ENCODE assay signal across 1 cellular context in the genomic region with DNA sequence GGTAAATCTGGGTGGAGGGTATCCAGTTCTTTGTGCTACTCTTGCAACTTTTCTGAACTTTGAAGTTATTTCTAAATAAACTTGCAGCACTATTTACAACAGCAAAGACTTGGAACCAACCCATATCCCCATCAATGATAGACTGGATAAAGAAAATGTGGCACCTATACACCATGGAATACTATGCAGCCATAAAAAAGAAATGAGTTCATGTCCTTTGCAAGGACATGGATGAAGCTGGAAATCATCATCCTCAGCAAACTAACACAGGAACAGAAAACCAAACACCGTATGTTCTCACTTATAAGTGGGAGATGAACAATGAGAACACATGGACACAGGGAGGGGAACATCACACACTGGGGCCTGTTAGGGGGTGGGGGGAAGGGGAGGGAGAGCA.
TF ChIP-seq lines count a peak whose summit lies in the region.

No MANE protein-coding gene starts in this region.

TF ChIP-seq in HEK293, 187 proteins besides CTCF, POLR2A, EP300 and RAD21 (continued from another document):
- peak; percentile 87; the same call in 1 of the 2 replicates for TF ChIP-seq ZNF146 (tag by site-specific recombination; IDR thresholded peaks at IDR 0.05)
